8 cellular contexts compared by ENCODE assay signal in the genomic region with DNA sequence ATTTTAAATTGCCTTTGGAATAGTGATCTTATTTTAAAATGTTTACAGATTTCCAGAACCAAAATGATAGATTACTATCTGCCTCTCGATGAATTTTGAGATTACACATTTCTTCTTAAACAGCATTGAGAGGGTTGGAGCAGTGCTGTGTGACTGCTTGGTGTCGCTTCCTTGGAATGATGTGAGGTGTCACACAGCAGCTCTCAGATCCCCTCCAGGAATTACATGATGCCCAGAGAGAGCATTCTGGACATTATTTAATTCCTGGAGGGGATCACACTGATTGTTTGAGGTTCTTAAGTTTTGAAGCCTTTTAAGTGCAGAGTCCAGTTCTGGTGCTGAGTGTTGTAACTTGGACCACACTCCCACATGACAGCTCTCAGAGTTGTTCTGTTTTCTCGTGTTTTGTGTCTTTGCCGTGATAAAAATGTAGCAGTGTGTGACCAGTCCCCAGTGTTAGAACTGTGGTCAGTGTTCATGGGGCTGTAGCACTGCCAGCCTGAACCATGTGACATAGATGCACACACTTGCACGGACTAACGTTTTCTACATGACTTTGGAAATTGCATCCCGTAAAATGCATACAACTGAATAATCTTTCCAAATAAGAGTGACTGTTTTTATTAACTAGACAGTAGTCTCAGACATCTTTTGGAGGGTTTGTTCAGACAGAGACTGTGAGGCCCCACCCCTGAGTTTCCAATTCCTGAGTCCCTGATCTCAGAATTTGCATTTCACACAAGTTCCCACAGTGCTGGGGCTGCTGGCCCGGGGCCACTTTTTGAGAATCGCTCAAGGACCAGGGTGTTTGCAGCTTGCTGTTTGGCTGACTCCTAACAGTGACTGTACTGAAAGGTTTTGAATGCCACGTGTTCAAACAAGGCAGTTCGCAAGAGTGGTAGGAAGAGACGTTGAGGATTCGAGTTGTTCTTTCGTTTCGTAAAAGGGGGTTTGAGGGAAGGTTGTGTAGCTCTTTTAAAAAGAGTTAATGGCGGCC. TPM values are rescaled to one million over a fixed set of nuclear protein-coding genes. Genes with fewer than 3 reads are reported as not detected.
DNase-seq lines count a peak whose midpoint lies in the region; ATAC-seq, FAIRE-seq and TF ChIP-seq lines count a peak whose summit lies in the region.
"Had no signal": no experiment of that assay in that cellular context is flagged by ENCODE, and none has a peak within 500 bp of the region (broad histone marks: within the 10 kb centered on the region; RNA-seq: fewer than 3 reads in every experiment).

No MANE protein-coding gene starts in this region.

- H3K4me3 Mint-ChIP-seq in naive thymus-derived CD8-positive, alpha-beta T cell = no peak overlapping the region

- DNase-seq in fibroblast of pulmonary artery (ENCODE audit: low read depth) (peak; percentile 39), superior temporal gyrus (ENCODE audit: extremely low spot score) (peak; percentile 72), RKO (ENCODE audit: low spot score) (no peak), D721Med (ENCODE audit: insufficient read length, low spot score) (no peak)
- no peak for DNase-seq in naive thymus-derived CD8-positive, alpha-beta T cell

- H3K9me3 Mint-ChIP-seq in naive thymus-derived CD8-positive, alpha-beta T cell = peaks cover 0 to 2% (median 0%) of the 10 kb centered on the region in 9 donors

- H3K4me1 Mint-ChIP-seq in naive thymus-derived CD8-positive, alpha-beta T cell = peaks cover 0 to 23% (median 2%) of the 10 kb centered on the region in 4 donors

- TF ChIP-seq CTCF in fibroblast of pulmonary artery (IDR thresholded peaks at IDR 0.05; ENCODE audit: low read length, missing control alignments) = no peak
- TF ChIP-seq CTCF in D721Med (IDR thresholded peaks at IDR 0.05; ENCODE audit: insufficient read depth, missing control alignments) = no peak

- POLR2A ChIA-PET in naive thymus-derived CD8-positive, alpha-beta T cell (lab: Charles Lee) = no interaction called here

- peaks cover 0 to 72% (median 2%) of the 10 kb centered on the region in 3 donors for H3K36me3 Mint-ChIP-seq in naive thymus-derived CD8-positive, alpha-beta T cell

- no peak overlapping the region for H3K4me3 ChIP-seq in fibroblast of pulmonary artery (replicated peaks; ENCODE audit: low read depth, low read length)
- H3K4me3 ChIP-seq: coronary artery had no signal

- no peak for FAIRE-seq in D721Med (lab: Jason Lieb, UNC)

- no peaks in the 10 kb centered on the region for H3K27me3 Mint-ChIP-seq in naive thymus-derived CD8-positive, alpha-beta T cell

- ATAC-seq in GM19023 (IDR thresholded peaks at IDR 0.05; ENCODE audit: unreplicated experiment) (peak; percentile 47), HG03354 (IDR thresholded peaks at IDR 0.05; ENCODE audit: poor library complexity, severe bottlenecking, unreplicated experiment) (peak; percentile 42)
- ATAC-seq in naive thymus-derived CD8-positive, alpha-beta T cell = no peak

- peak overlapping the region in 3 of 10 donors; percentile 26 to 74 (median 69) for H3K27ac Mint-ChIP-seq in naive thymus-derived CD8-positive, alpha-beta T cell

RNA-seq across cellular contexts. Expression of gene XRCC3, which starts 26.0 kb away (rescaled TPM):
- total RNA-seq in naive thymus-derived CD8-positive, alpha-beta T cell = 10 to 100 TPM; 13.8 to 14.1 TPM
- 1 to 10 TPM; 2.1 to 3.6 (median 3.2) TPM for polyA plus RNA-seq in naive thymus-derived CD8-positive, alpha-beta T cell

RNA-seq across cellular contexts. Expression of gene ZFYVE21, which starts 26.4 kb away (rescaled TPM):
- total RNA-seq in naive thymus-derived CD8-positive, alpha-beta T cell = 10 to 100 TPM; 13.5 to 16.9 TPM
- polyA plus RNA-seq in naive thymus-derived CD8-positive, alpha-beta T cell = 1 to 10 TPM; 7.7 to 8.7 (median 8.1) TPM

Comparison
In these comparisons a context has a peak if more than half of its experiments do, and no peak if none do; other contexts are left out.
1. ATAC-seq: peak in GM19023 (single experiment) and HG03354 (single experiment); none in naive thymus-derived CD8-positive, alpha-beta T cell (0 of 2).
2. DNase-seq: peak in fibroblast of pulmonary artery (single experiment) and superior temporal gyrus (single experiment); none in RKO (single experiment), naive thymus-derived CD8-positive, alpha-beta T cell (0 of 10) and D721Med (single experiment).